ENCODE assay signal across 3 cellular contexts in genomic region chr11:86943505-86943904, GRCh38. TPM values are rescaled to one million over a fixed set of nuclear protein-coding genes. Genes with fewer than 3 reads are reported as not detected.
"Had no signal": no experiment of that assay in that cellular context is flagged by ENCODE, and none has a peak within 500 bp of the region (broad histone marks: within the 10 kb centered on the region; RNA-seq: fewer than 3 reads in every experiment).

No MANE protein-coding gene starts in this region.

RNA-seq across cellular contexts. Expression of gene FZD4, which starts 11.7 kb away (rescaled TPM):
- total RNA-seq: activated B cell treated with CpG ODN at 0.5 μM for 24 hours; activated CD4-positive, alpha-beta T cell treated with anti-CD3 and anti-CD28 coated beads, Interleukin-2, amount 10 ng/mL, durations not matched to agents 24 days and 14 days; activated CD8-positive, alpha-beta T cell treated with anti-CD3 and anti-CD28 coated beads, Interleukin-2, amount 10 ng/mL, durations not matched to agents 7 days and 5 days had no signal
